13 cellular contexts compared by ENCODE assay signal in the genomic region with DNA sequence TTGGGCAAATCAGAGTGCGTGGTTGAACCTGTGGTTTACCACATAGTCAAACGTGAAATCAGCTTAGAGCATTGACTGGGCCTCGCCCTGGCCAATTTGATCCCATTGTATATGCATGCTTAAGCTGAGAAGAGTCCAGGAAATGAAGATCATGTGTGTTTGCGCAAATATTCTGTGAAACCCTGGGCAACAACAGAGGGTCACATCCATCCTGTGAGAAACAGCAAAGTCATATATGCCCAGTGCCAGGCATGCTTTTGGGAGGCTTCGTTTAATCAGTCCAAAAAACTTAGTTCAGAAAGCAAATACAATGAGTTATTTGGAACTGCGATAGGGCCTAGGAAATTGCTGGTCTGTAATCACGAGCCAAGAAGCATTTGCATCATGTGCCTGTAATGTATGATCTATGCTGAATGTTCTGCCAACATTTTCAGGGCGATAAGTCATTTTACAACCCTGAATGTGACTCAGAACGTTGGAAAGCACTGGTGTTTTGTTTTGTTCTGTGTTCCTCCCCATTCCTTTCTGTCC.
DNase-seq lines count a peak whose midpoint lies in the region; ATAC-seq and TF ChIP-seq lines count a peak whose summit lies in the region.
"Had no signal": no experiment of that assay in that cellular context is flagged by ENCODE, and none has a peak within 500 bp of the region (broad histone marks: within the 10 kb centered on the region; RNA-seq: fewer than 3 reads in every experiment).

No MANE protein-coding gene starts in this region.

- TF ChIP-seq CTCF in HFF-Myc (IDR thresholded peaks at IDR 0.05; ENCODE audit: low read depth, low read length, missing control alignments) (no peak), astrocyte of the cerebellum (IDR thresholded peaks at IDR 0.05; ENCODE audit: low read depth, low read length, missing control alignments) (no peak)

- peak; percentile 95 for ATAC-seq in left ventricle myocardium superior
- no peak for ATAC-seq in GM18517 (IDR thresholded peaks at IDR 0.05; ENCODE audit: unreplicated experiment)
- ATAC-seq: GM23338 had no signal

- intact Hi-C loops in left ventricle myocardium superior (cut with micrococcal nuclease): no loop called here

- H3K4me3 ChIP-seq in HFF-Myc (replicated peaks; ENCODE audit: low read depth, low read length) (no peak overlapping the region), astrocyte of the cerebellum (ENCODE audit: low read depth, low read length) (no peak overlapping the region)
- H3K4me3 ChIP-seq: GM23338 had no signal

- in situ Hi-C loops in astrocyte of the cerebellum (cut with HindIII; ENCODE audit: low sequenced_read_pairs): no loop called here

- DNase-seq in HFF-Myc (ENCODE audit: extremely low read depth, low read depth): peak; percentile 9
- DNase-seq in astrocyte of the cerebellum (ENCODE audit: low read depth): peak; percentile 91
- no peak for DNase-seq in left ventricle myocardium superior
- peak; percentile 96 for DNase-seq in stromal cell of bone marrow (ENCODE audit: low read depth)
- DNase-seq in RPMI8226: no peak
- no peak for DNase-seq in central memory CD4-positive, alpha-beta T cell
- DNase-seq in NCI-H748 (lab: John Stamatoyannopoulos, UW; ENCODE audit: unreplicated experiment): no peak
- DNase-seq: cerebellar nuclear complex; NCI-H1048; nephron progenitor cell; NK-92 treated with Interleukin-12 subunit alpha and Interleukin-12 subunit beta, amount 100 ng/mL, for 24 hours had no signal

Comparison
In these comparisons a context has a peak if more than half of its experiments do, and no peak if none do; other contexts are left out.
1. DNase-seq: peak in HFF-Myc (single experiment), astrocyte of the cerebellum (single experiment) and stromal cell of bone marrow (single experiment); none in left ventricle myocardium superior (single experiment), RPMI8226 (single experiment), central memory CD4-positive, alpha-beta T cell (single experiment) and NCI-H748 (single experiment).